ENCODE assay signal across 17 cellular contexts in genomic region chr20:23314714-23315498, GRCh38.
"Had no signal": no experiment of that assay in that cellular context is flagged by ENCODE, and none has a peak within 500 bp of the region (broad histone marks: within the 10 kb centered on the region; RNA-seq: fewer than 3 reads in every experiment).

No MANE protein-coding gene starts in this region.

- H3K36me3 ChIP-seq: right lobe of liver had no signal

- H3K27ac ChIP-seq: right lobe of liver had no signal

- H3K27me3 ChIP-seq: right lobe of liver had no signal

- H3K4me1 Mint-ChIP-seq: activated naive CD8-positive, alpha-beta T cell treated with anti-CD3 and anti-CD28 coated beads, Interleukin-2, amount 50 U/mL, for 24 hours; immature natural killer cell had no signal

- H3K4me3 ChIP-seq: right lobe of liver had no signal

- H3K36me3 Mint-ChIP-seq: immature natural killer cell; natural killer cell treated with Interleukin-12 subunit alpha and Interleukin-12 subunit beta and Interleukin-15 and Interleukin-18, amount 100 ng/mL, for 72 hours had no signal

- H3K4me3 Mint-ChIP-seq: activated CD8-positive, alpha-beta T cell treated with anti-CD3 and anti-CD28 coated beads, Interleukin-2, amount 10 ng/mL, durations not matched to agents 7 days and 5 days; activated naive CD8-positive, alpha-beta T cell treated with anti-CD3 and anti-CD28 coated beads, Interleukin-2, amount 50 U/mL, for 24 hours; immature natural killer cell; natural killer cell treated with Interleukin-12 subunit alpha and Interleukin-12 subunit beta and Interleukin-15 and Interleukin-18, amount 100 ng/mL, for 72 hours; T-helper 1 cell treated with Interleukin-12 subunit alpha and Interleukin-12 subunit beta and Interleukin-4 antibody, amounts not matched to agents 30 μg/mL and 1 μg/mL, for 36 hours had no signal

- H3K9me3 Mint-ChIP-seq: activated naive CD8-positive, alpha-beta T cell treated with anti-CD3 and anti-CD28 coated beads, Interleukin-2, amount 50 U/mL, for 24 hours; natural killer cell treated with Interleukin-12 subunit alpha and Interleukin-12 subunit beta and Interleukin-15 and Interleukin-18, amount 100 ng/mL, for 72 hours; T-helper 1 cell treated with Interleukin-12 subunit alpha and Interleukin-12 subunit beta and Interleukin-4 antibody, amounts not matched to agents 30 μg/mL and 1 μg/mL, for 36 hours had no signal

- ATAC-seq: activated CD8-positive, alpha-beta T cell treated with anti-CD3 and anti-CD28 coated beads, Interleukin-2, amount 10 ng/mL, durations not matched to agents 7 days and 5 days; activated naive CD8-positive, alpha-beta T cell treated with anti-CD3 and anti-CD28 coated beads, Interleukin-2, amount 50 U/mL, for 24 hours; SK-N-SH treated with all-trans-retinoic acid at 6 μM for 48 hours had no signal

- H3K4me1 ChIP-seq: right lobe of liver had no signal

- H3K27ac Mint-ChIP-seq: activated CD8-positive, alpha-beta T cell treated with anti-CD3 and anti-CD28 coated beads, Interleukin-2, amount 10 ng/mL, durations not matched to agents 7 days and 5 days; activated naive CD8-positive, alpha-beta T cell treated with anti-CD3 and anti-CD28 coated beads, Interleukin-2, amount 50 U/mL, for 24 hours; immature natural killer cell; natural killer cell treated with Interleukin-12 subunit alpha and Interleukin-12 subunit beta and Interleukin-15 and Interleukin-18, amount 100 ng/mL, for 72 hours; progenitor cell of endocrine pancreas; T-helper 1 cell treated with Interleukin-12 subunit alpha and Interleukin-12 subunit beta and Interleukin-4 antibody, amounts not matched to agents 30 μg/mL and 1 μg/mL, for 36 hours had no signal

- H3K9me3 ChIP-seq: right lobe of liver had no signal

- DNase-seq: activated CD4-positive, alpha-beta T cell treated with anti-CD3 and anti-CD28 coated beads for 4 hours; activated CD8-positive, alpha-beta memory T cell treated with anti-CD3 and anti-CD28 coated beads, Interleukin-2, amount 50 U/mL, for 48 hours; activated CD8-positive, alpha-beta T cell treated with anti-CD3 and anti-CD28 coated beads, Interleukin-2, amount 10 ng/mL, durations not matched to agents 7 days and 5 days; activated naive CD4-positive, alpha-beta T cell; activated naive CD8-positive, alpha-beta T cell treated with anti-CD3 and anti-CD28 coated beads, Interleukin-2, amount 50 U/mL, for 24 hours; caudate nucleus; cortex of kidney; effector CD8-positive, alpha-beta T cell; immature natural killer cell; nucleus accumbens; right lobe of liver; stimulated activated CD4-positive, alpha-beta T cell treated with anti-CD3 and anti-CD28 coated beads, Interleukin-2, amount 100 ng/mL, for 48 hours; stimulated activated naive CD4-positive, alpha-beta T cell treated with Interleukin-2 at 50 U/mL for 16 hours had no signal
